Comparison of ENCODE assay signal across 34 cellular contexts in genomic region chr14:94635143-94635542, GRCh38. TPM values are rescaled to one million over a fixed set of nuclear protein-coding genes. Genes with fewer than 3 reads are reported as not detected.
"Had no signal": no experiment of that assay in that cellular context is flagged by ENCODE, and none has a peak within 500 bp of the region (broad histone marks: within the 10 kb centered on the region; RNA-seq: fewer than 3 reads in every experiment).

No MANE protein-coding gene starts in this region.

- H3K36me3 ChIP-seq: ascending aorta, cardiac muscle cell, WERI-Rb-1 had no signal

- DNase-seq: activated CD4-positive, alpha-beta memory T cell treated with anti-CD3 and anti-CD28 coated beads, Interleukin-2, amount 10 ng/mL, durations not matched to agents 7 days and 5 days; activated CD4-positive, alpha-beta T cell treated with anti-CD3 and anti-CD28 coated beads for 1 hour; activated CD4-positive, alpha-beta T cell treated with anti-CD3 and anti-CD28 coated beads for 36 hours; activated CD4-positive, alpha-beta T cell treated with anti-CD3 and anti-CD28 coated beads for 48 hours; activated CD4-positive, alpha-beta T cell treated with anti-CD3 and anti-CD28 coated beads, Interleukin-2, amount 10 ng/mL, durations not matched to agents 7 days and 5 days; activated CD4-positive, alpha-beta T cell treated with anti-CD3 and anti-CD28 coated beads, Interleukin-2, amount 50 U/mL, for 48 hours; activated CD4-positive, CD25-positive, alpha-beta regulatory T cell; activated CD8-positive, alpha-beta memory T cell treated with anti-CD3 and anti-CD28 coated beads for 24 hours; activated CD8-positive, alpha-beta memory T cell treated with anti-CD3 and anti-CD28 coated beads, Interleukin-2, amount 10 ng/mL, durations not matched to agents 7 days and 5 days; activated CD8-positive, alpha-beta memory T cell treated with anti-CD3 and anti-CD28 coated beads, Interleukin-2, amount 50 U/mL, for 48 hours; activated CD8-positive, alpha-beta T cell treated with anti-CD3 and anti-CD28 coated beads, Interleukin-2, amount 10 ng/mL, durations not matched to agents 7 days and 5 days; activated effector memory CD4-positive, alpha-beta T cell treated with Interleukin-2 at 50 U/mL for 16 hours; activated gamma-delta T cell; activated naive CD4-positive, alpha-beta T cell treated with anti-CD3 and anti-CD28 coated beads, Interleukin-2, amount 10 ng/mL, durations not matched to agents 7 days and 5 days; activated naive CD4-positive, alpha-beta T cell treated with Interleukin-2 at 50 U/mL for 16 hours; activated naive CD8-positive, alpha-beta T cell treated with anti-CD3 and anti-CD28 coated beads, Interleukin-2, amount 10 ng/mL, durations not matched to agents 7 days and 5 days; activated naive CD8-positive, alpha-beta T cell treated with anti-CD3 and anti-CD28 coated beads, Interleukin-2, amount 50 U/mL, for 24 hours; activated T-cell treated with anti-CD3 and anti-CD28 coated beads, Interleukin-2, amount 50 U/mL, for 24 hours; activated T-cell treated with anti-CD3 and anti-CD28 coated beads, Interleukin-2, amount 50 U/mL, for 48 hours; amygdala; anterior cingulate cortex; caudate nucleus; cerebellar nuclear complex; T-helper 1 cell; T-helper 2 cell; T-helper 9 cell; WERI-Rb-1 had no signal

- H3K4me3 ChIP-seq: ascending aorta, cardiac muscle cell had no signal

- H3K27me3 ChIP-seq: ascending aorta had no signal

- ATAC-seq: activated CD4-positive, alpha-beta T cell treated with anti-CD3 and anti-CD28 coated beads for 36 hours; activated CD4-positive, CD25-positive, alpha-beta regulatory T cell treated with anti-CD3 and anti-CD28 coated beads, Interleukin-2, amount 50 U/mL, for 24 hours; activated CD8-positive, alpha-beta memory T cell treated with anti-CD3 and anti-CD28 coated beads, Interleukin-2, amount 10 ng/mL, durations not matched to agents 7 days and 5 days; activated CD8-positive, alpha-beta T cell treated with anti-CD3 and anti-CD28 coated beads, Interleukin-2, amount 10 ng/mL, durations not matched to agents 7 days and 5 days; activated naive CD8-positive, alpha-beta T cell treated with anti-CD3 and anti-CD28 coated beads, Interleukin-2, amount 50 U/mL, for 24 hours; WTC11 had no signal

- H3K27ac ChIP-seq: ascending aorta, cardiac muscle cell, WERI-Rb-1 had no signal

- H3K4me1 ChIP-seq: ascending aorta had no signal

- FAIRE-seq: bronchial epithelial cell, TTC549 had no signal

RNA-seq across cellular contexts. Expression of gene SERPINA3, which starts 23.0 kb away (rescaled TPM):
- total RNA-seq: activated CD4-positive, alpha-beta memory T cell treated with anti-CD3 and anti-CD28 coated beads, Interleukin-2, amount 10 ng/mL, durations not matched to agents 7 days and 5 days; activated CD4-positive, alpha-beta T cell treated with anti-CD3 and anti-CD28 coated beads for 36 hours; activated CD4-positive, alpha-beta T cell treated with anti-CD3 and anti-CD28 coated beads, Interleukin-2, amount 10 ng/mL, durations not matched to agents 7 days and 5 days; activated CD8-positive, alpha-beta memory T cell treated with anti-CD3 and anti-CD28 coated beads, Interleukin-2, amount 10 ng/mL, durations not matched to agents 7 days and 5 days; activated CD8-positive, alpha-beta T cell treated with anti-CD3 and anti-CD28 coated beads, Interleukin-2, amount 10 ng/mL, durations not matched to agents 7 days and 5 days; activated naive CD8-positive, alpha-beta T cell treated with anti-CD3 and anti-CD28 coated beads, Interleukin-2, amount 10 ng/mL, durations not matched to agents 7 days and 5 days; activated T-helper 2 cell treated with anti-CD3 and anti-CD28 coated beads, Interferon-gamma antibody, Interleukin-2, Interleukin-4, amounts not matched to agents 10 μg/mL and 5 μg/mL and 100 μg/mL, durations not matched to agents 14 hours and 24 hours and 36 hours; cardiac muscle cell had no signal

RNA-seq across cellular contexts. Expression of gene SERPINA5, which starts 53.9 kb away (rescaled TPM):
- total RNA-seq: activated CD4-positive, alpha-beta memory T cell treated with anti-CD3 and anti-CD28 coated beads, Interleukin-2, amount 10 ng/mL, durations not matched to agents 7 days and 5 days; activated CD4-positive, alpha-beta T cell treated with anti-CD3 and anti-CD28 coated beads for 36 hours; activated CD4-positive, alpha-beta T cell treated with anti-CD3 and anti-CD28 coated beads, Interleukin-2, amount 10 ng/mL, durations not matched to agents 7 days and 5 days; activated CD8-positive, alpha-beta memory T cell treated with anti-CD3 and anti-CD28 coated beads, Interleukin-2, amount 10 ng/mL, durations not matched to agents 7 days and 5 days; activated CD8-positive, alpha-beta T cell treated with anti-CD3 and anti-CD28 coated beads, Interleukin-2, amount 10 ng/mL, durations not matched to agents 7 days and 5 days; activated naive CD8-positive, alpha-beta T cell treated with anti-CD3 and anti-CD28 coated beads, Interleukin-2, amount 10 ng/mL, durations not matched to agents 7 days and 5 days; activated T-helper 2 cell treated with anti-CD3 and anti-CD28 coated beads, Interferon-gamma antibody, Interleukin-2, Interleukin-4, amounts not matched to agents 10 μg/mL and 5 μg/mL and 100 μg/mL, durations not matched to agents 14 hours and 24 hours and 36 hours; bronchial epithelial cell; cardiac muscle cell had no signal
- polyA plus RNA-seq: cardiac muscle cell had no signal
